11 cellular contexts compared by ENCODE assay signal in genomic region chr12:52087961-52088820, GRCh38. TPM values are rescaled to one million over a fixed set of nuclear protein-coding genes. Genes with fewer than 3 reads are reported as not detected.
DNase-seq lines count a peak whose midpoint lies in the region; ATAC-seq and TF ChIP-seq lines count a peak whose summit lies in the region.
"Had no signal": no experiment of that assay in that cellular context is flagged by ENCODE, and none has a peak within 500 bp of the region (broad histone marks: within the 10 kb centered on the region; RNA-seq: fewer than 3 reads in every experiment).

No MANE protein-coding gene starts in this region.

- H3K36me3 Mint-ChIP-seq in central memory CD8-positive, alpha-beta T cell (ENCODE audit: insufficient read depth): no peaks in the 10 kb centered on the region
- no peaks in the 10 kb centered on the region for H3K36me3 Mint-ChIP-seq in osteocyte (ENCODE audit: unreplicated experiment)

- no peak for DNase-seq in central memory CD8-positive, alpha-beta T cell (ENCODE audit: low spot score in 2 of 2)
- DNase-seq in osteocyte (ENCODE audit: extremely low spot score, unreplicated experiment): no peak
- no peak for DNase-seq in GDM1 (lab: John Stamatoyannopoulos, UW)
- DNase-seq: activated effector memory CD4-positive, alpha-beta T cell treated with anti-CD3 and anti-CD28 coated beads, Interleukin-2, amount 50 U/mL, for 16 hours; CD8-positive, alpha-beta memory T cell; foreskin keratinocyte had no signal

- H3K27me3 ChIP-seq in BLaER1: no peaks in the 10 kb centered on the region

- no peak for TF ChIP-seq CTCF in osteocyte (IDR thresholded peaks at IDR 0.05)

- H3K4me3 ChIP-seq in BLaER1: no peak overlapping the region

- no peak overlapping the region for H3K4me3 Mint-ChIP-seq in central memory CD8-positive, alpha-beta T cell
- H3K4me3 Mint-ChIP-seq in osteocyte (ENCODE audit: unreplicated experiment): no peak overlapping the region
- H3K4me3 Mint-ChIP-seq: CD8-positive, alpha-beta memory T cell had no signal

- peak overlapping the region; percentile 4 for H3K27ac Mint-ChIP-seq in central memory CD8-positive, alpha-beta T cell (ENCODE audit: low read depth)
- no peak overlapping the region for H3K27ac Mint-ChIP-seq in osteocyte (ENCODE audit: unreplicated experiment)

- H4K20me1 ChIP-seq in BLaER1: no peaks in the 10 kb centered on the region

- peaks cover 5% of the 10 kb centered on the region for H3K4me1 Mint-ChIP-seq in central memory CD8-positive, alpha-beta T cell
- H3K4me1 Mint-ChIP-seq in osteocyte (ENCODE audit: unreplicated experiment): peaks cover 2% of the 10 kb centered on the region

- peaks cover 78% of the 10 kb centered on the region for H3K27me3 Mint-ChIP-seq in central memory CD8-positive, alpha-beta T cell
- H3K27me3 Mint-ChIP-seq in osteocyte (ENCODE audit: unreplicated experiment): peaks cover 38% of the 10 kb centered on the region

- ATAC-seq in GM18907 (IDR thresholded peaks at IDR 0.05; ENCODE audit: unreplicated experiment) (peak; percentile 81), HG03139 (IDR thresholded peaks at IDR 0.05; ENCODE audit: unreplicated experiment) (peak; percentile 53), HG03521 (IDR thresholded peaks at IDR 0.05; ENCODE audit: unreplicated experiment) (no peak), GM18870 (IDR thresholded peaks at IDR 0.05; ENCODE audit: unreplicated experiment) (no peak)
- no peak for ATAC-seq in central memory CD8-positive, alpha-beta T cell (replicated peaks; ENCODE audit: extremely low read depth, poor library complexity, severe bottlenecking)
- ATAC-seq: foreskin keratinocyte had no signal

- no peaks in the 10 kb centered on the region for H3K9me3 Mint-ChIP-seq in central memory CD8-positive, alpha-beta T cell
- no peaks in the 10 kb centered on the region for H3K9me3 Mint-ChIP-seq in osteocyte (ENCODE audit: unreplicated experiment)
- H3K9me3 Mint-ChIP-seq: CD8-positive, alpha-beta memory T cell had no signal

- no peak overlapping the region for H3K27ac ChIP-seq in BLaER1
- H3K27ac ChIP-seq: foreskin keratinocyte had no signal

- H3K9me3 ChIP-seq in BLaER1: no peaks in the 10 kb centered on the region

- peaks cover 48% of the 10 kb centered on the region for H3K4me1 ChIP-seq in BLaER1
- H3K4me1 ChIP-seq: foreskin keratinocyte had no signal

- H3K36me3 ChIP-seq in BLaER1: no peaks in the 10 kb centered on the region

- peak overlapping the region; percentile 67 for H3K4me2 ChIP-seq in BLaER1

- peak overlapping the region; percentile 10; the same call in 1 of the 2 replicates for H3K9ac ChIP-seq in BLaER1

RNA-seq across cellular contexts. Expression of gene SMIM41, which starts 8.7 kb away (rescaled TPM):
- not detected in 2 replicates for total RNA-seq in osteocyte
- total RNA-seq: CD8-positive, alpha-beta memory T cell; foreskin keratinocyte had no signal

RNA-seq across cellular contexts. Expression of gene ATG101, which starts 18.4 kb away (rescaled TPM):
- total RNA-seq in osteocyte: 41.7 and 46.1 TPM in 2 replicates

RNA-seq across cellular contexts. Expression of gene NR4A1, which starts 36.9 kb away (rescaled TPM):
- total RNA-seq in osteocyte: 6.7 and 13.0 TPM in 2 replicates

Comparison
In these comparisons a context has a peak if more than half of its experiments do, and no peak if none do; other contexts are left out.
1. ATAC-seq: peak in GM18907 (single experiment) and HG03139 (single experiment); none in central memory CD8-positive, alpha-beta T cell (single experiment), HG03521 (single experiment) and GM18870 (single experiment).